ENCODE assay signal across 12 cellular contexts in genomic region chr2:15378148-15378908, GRCh38.
DNase-seq lines count a peak whose midpoint lies in the region; ATAC-seq, FAIRE-seq and TF ChIP-seq lines count a peak whose summit lies in the region.
"Had no signal": no experiment of that assay in that cellular context is flagged by ENCODE, and none has a peak within 500 bp of the region (broad histone marks: within the 10 kb centered on the region; RNA-seq: fewer than 3 reads in every experiment).

No MANE protein-coding gene starts in this region.

- CTCF ChIA-PET in Caco-2 (lab: Charles Lee): interaction anchor here (0.7 kb wide), 1 partner anchor 183 kb away, joined by 4 read pairs; the partner anchor contains the start of gene NBAS

- BruUV-seq in Caco-2 (replicated peaks; lab: Mats Ljungman, UMichigan): no TSS peak

- H3K27me3 ChIP-seq in Caco-2 (replicated peaks; ENCODE audit: control insufficient read depth, insufficient read depth, low read length): no peaks in the 10 kb centered on the region

- peak; percentile 91 for ATAC-seq in GM18867 (IDR thresholded peaks at IDR 0.05; ENCODE audit: unreplicated experiment)
- ATAC-seq in GM21360 (IDR thresholded peaks at IDR 0.05; ENCODE audit: unreplicated experiment): peak; percentile 78
- ATAC-seq in HG03097 (IDR thresholded peaks at IDR 0.05; ENCODE audit: low FRiP score, unreplicated experiment): peak; percentile 71

- H3K4me3 Mint-ChIP-seq in T-helper 1 cell treated with Interleukin-12 subunit alpha and Interleukin-12 subunit beta and Interleukin-4 antibody, amounts not matched to agents 30 μg/mL and 1 μg/mL, for 36 hours: no peak overlapping the region
- H3K4me3 Mint-ChIP-seq in Caco-2 (ENCODE audit: unreplicated experiment): no peak overlapping the region

- TF ChIP-seq CTCF in Caco-2 (IDR thresholded peaks at IDR 0.05; ENCODE audit: insufficient read depth in 1 of 2, low read depth in 1 of 2, low read length in 1 of 2, severe bottlenecking in 1 of 2, unreplicated experiment in 1 of 2): no peak
- TF ChIP-seq CTCF in kidney (IDR thresholded peaks at IDR 0.05; ENCODE audit: borderline replicate concordance, extremely low read depth, insufficient read depth): no peak

- no peaks in the 10 kb centered on the region for H3K36me3 ChIP-seq in Caco-2 (ENCODE audit: control insufficient read depth, insufficient read depth, low read length)
- peaks cover 5 to 23% of the 10 kb centered on the region in 2 donors for H3K36me3 ChIP-seq in kidney (ENCODE audit: control insufficient read depth in 1 of 2, insufficient read depth in 2 of 2, low read length in 2 of 2)

- no peaks in the 10 kb centered on the region for H3K9me3 Mint-ChIP-seq in T-helper 1 cell treated with Interleukin-12 subunit alpha and Interleukin-12 subunit beta and Interleukin-4 antibody, amounts not matched to agents 30 μg/mL and 1 μg/mL, for 36 hours
- H3K9me3 Mint-ChIP-seq in Caco-2 (ENCODE audit: unreplicated experiment): no peaks in the 10 kb centered on the region

- H3K9ac ChIP-seq in kidney (ENCODE audit: low read length in 2 of 2): no peak overlapping the region

- FAIRE-seq in kidney (lab: Jason Lieb, UNC): no peak
- FAIRE-seq: H1 had no signal

- no peak overlapping the region for H3K27ac ChIP-seq in kidney (ENCODE audit: low read depth in 2 of 2, low read length in 2 of 2)

- intact Hi-C loops in Caco-2 (cut with micrococcal nuclease; ENCODE audit: unreplicated experiment): no loop called here
- intact Hi-C loops in kidney (cut with DNase I): no loop called here

- no peak overlapping the region for H3K4me3 ChIP-seq in Caco-2 (ENCODE audit: low read depth, low read length)
- no peak overlapping the region for H3K4me3 ChIP-seq in kidney (ENCODE audit: low read length in 2 of 2)

- H3K36me3 Mint-ChIP-seq in T-helper 1 cell treated with Interleukin-12 subunit alpha and Interleukin-12 subunit beta and Interleukin-4 antibody, amounts not matched to agents 30 μg/mL and 1 μg/mL, for 36 hours (ENCODE audit: low read depth): peaks cover 30% of the 10 kb centered on the region
- H3K36me3 Mint-ChIP-seq in Caco-2 (ENCODE audit: insufficient read depth, unreplicated experiment): peaks cover 5% of the 10 kb centered on the region

- no peak for DNase-seq in cerebellum (ENCODE audit: low spot score)
- DNase-seq in Caco-2: no peak
- DNase-seq in kidney: no peak
- DNase-seq: DMS79, head of caudate nucleus, NCI-H510A, retina had no signal

- peak overlapping the region; percentile 56 for H3K27ac Mint-ChIP-seq in T-helper 1 cell treated with Interleukin-12 subunit alpha and Interleukin-12 subunit beta and Interleukin-4 antibody, amounts not matched to agents 30 μg/mL and 1 μg/mL, for 36 hours
- H3K27ac Mint-ChIP-seq in Caco-2 (ENCODE audit: unreplicated experiment): no peak overlapping the region

- no peaks in the 10 kb centered on the region for H3K27me3 Mint-ChIP-seq in T-helper 1 cell treated with Interleukin-12 subunit alpha and Interleukin-12 subunit beta and Interleukin-4 antibody, amounts not matched to agents 30 μg/mL and 1 μg/mL, for 36 hours (ENCODE audit: low read depth)
- no peaks in the 10 kb centered on the region for H3K27me3 Mint-ChIP-seq in Caco-2 (ENCODE audit: insufficient read depth, unreplicated experiment)

- H3K4me1 Mint-ChIP-seq in T-helper 1 cell treated with Interleukin-12 subunit alpha and Interleukin-12 subunit beta and Interleukin-4 antibody, amounts not matched to agents 30 μg/mL and 1 μg/mL, for 36 hours (ENCODE audit: low read depth): peaks cover 11% of the 10 kb centered on the region
- H3K4me1 Mint-ChIP-seq in Caco-2 (ENCODE audit: low read depth, unreplicated experiment): no peaks in the 10 kb centered on the region

- no peaks in the 10 kb centered on the region for H3K4me1 ChIP-seq in Caco-2
- no peaks in the 10 kb centered on the region for H3K4me1 ChIP-seq in kidney (ENCODE audit: control insufficient read depth in 1 of 2, insufficient read depth in 1 of 2, low read depth in 1 of 2, low read length in 2 of 2)

- POLR2A ChIA-PET in Caco-2 (lab: Charles Lee): interaction anchor here (0.6 kb wide), 1 partner anchor 798 kb away, joined by 3 read pairs; no protein-coding TSS in a partner anchor

- H3K9me3 ChIP-seq in Caco-2 (no peaks in the 10 kb centered on the region), kidney (ENCODE audit: control insufficient read depth in 1 of 2, low read length in 2 of 2) (no peaks in the 10 kb centered on the region)
